Comparison of ENCODE assay signal across 8 cellular contexts in genomic region chr5:178232124-178232919, GRCh38. TPM values are rescaled to one million over a fixed set of nuclear protein-coding genes. Genes with fewer than 3 reads are reported as not detected.
DNase-seq lines count a peak whose midpoint lies in the region; ATAC-seq and TF ChIP-seq lines count a peak whose summit lies in the region.

TSS of gene PHYKPL (minus strand) at chr5:178232802. CDS start at chr5:178232550, 252 bp downstream.

- H3K4me1 ChIP-seq in HUES64 (ENCODE audit: insufficient read depth, low read length) (peaks cover 5% of the 10 kb centered on the region; the same call in 1 of the 2 replicates), cardiac muscle cell (ENCODE audit: low read depth) (peaks cover 8% of the 10 kb centered on the region), urinary bladder (ENCODE audit: insufficient read depth) (no peaks in the 10 kb centered on the region)

- DNase-seq in ELF-1 (ENCODE audit: low read depth, low spot score) (peak; percentile 74), SW480 (ENCODE audit: low spot score) (peak; percentile 75), cardiac muscle cell (ENCODE audit: low read depth in 1 of 2, low spot score in 1 of 2) (peak; percentile 82 to 85), pons (ENCODE audit: low spot score) (peak; percentile 43)
- DNase-seq in activated naive CD8-positive, alpha-beta T cell treated with anti-CD3 and anti-CD28 coated beads, Interleukin-2, amount 50 U/mL, for 24 hours = peak; percentile 74

- peak within 1 kb of the TSS; percentile 95 for H3K27ac Mint-ChIP-seq in activated naive CD8-positive, alpha-beta T cell treated with anti-CD3 and anti-CD28 coated beads, Interleukin-2, amount 50 U/mL, for 24 hours

- TF ChIP-seq CTCF in cardiac muscle cell (IDR thresholded peaks at IDR 0.05; ENCODE audit: low read depth, low read length) = peak; percentile 11

- H3K4me3 Mint-ChIP-seq in activated naive CD8-positive, alpha-beta T cell treated with anti-CD3 and anti-CD28 coated beads, Interleukin-2, amount 50 U/mL, for 24 hours = peak within 1 kb of the TSS; percentile 88

- H3K9me3 ChIP-seq in HUES64 (ENCODE audit: insufficient read depth, low read depth, low read length) (no peaks in the 10 kb centered on the region), cardiac muscle cell (ENCODE audit: low read depth) (no peaks in the 10 kb centered on the region)

- peak; percentile 75 for ATAC-seq in GM21447 (IDR thresholded peaks at IDR 0.05; ENCODE audit: unreplicated experiment)
- peak; percentile 65 for ATAC-seq in activated naive CD8-positive, alpha-beta T cell treated with anti-CD3 and anti-CD28 coated beads, Interleukin-2, amount 50 U/mL, for 24 hours

- peak within 1 kb of the TSS; percentile 66 for H3K4me3 ChIP-seq in HUES64 (ENCODE audit: low read length)
- peak within 1 kb of the TSS; percentile 63 for H3K4me3 ChIP-seq in cardiac muscle cell
- H3K4me3 ChIP-seq in urinary bladder (ENCODE audit: low read depth, low read length) = peak within 1 kb of the TSS; percentile 74

- peaks cover 57% of the 10 kb centered on the region for H3K4me1 Mint-ChIP-seq in activated naive CD8-positive, alpha-beta T cell treated with anti-CD3 and anti-CD28 coated beads, Interleukin-2, amount 50 U/mL, for 24 hours

- peaks cover 39% of the 10 kb centered on the region for H3K36me3 ChIP-seq in HUES64 (ENCODE audit: insufficient read depth, low read length)
- no peaks in the 10 kb centered on the region for H3K36me3 ChIP-seq in cardiac muscle cell
- H3K36me3 ChIP-seq in urinary bladder (ENCODE audit: insufficient read depth) = peaks cover 1% of the 10 kb centered on the region

- H3K9me3 Mint-ChIP-seq in activated naive CD8-positive, alpha-beta T cell treated with anti-CD3 and anti-CD28 coated beads, Interleukin-2, amount 50 U/mL, for 24 hours = no peaks in the 10 kb centered on the region

- H3K36me3 Mint-ChIP-seq in activated naive CD8-positive, alpha-beta T cell treated with anti-CD3 and anti-CD28 coated beads, Interleukin-2, amount 50 U/mL, for 24 hours (ENCODE audit: low read depth) = peaks cover 42% of the 10 kb centered on the region

- peak within 1 kb of the TSS; percentile 83 for H3K27ac ChIP-seq in HUES64 (ENCODE audit: low read depth, low read length)
- peak within 1 kb of the TSS; percentile 87 for H3K27ac ChIP-seq in cardiac muscle cell
- H3K27ac ChIP-seq in urinary bladder (ENCODE audit: low read depth) = peak within 1 kb of the TSS; percentile 94

- H3K9ac ChIP-seq in HUES64 (ENCODE audit: low read depth, low read length) = peak within 1 kb of the TSS; percentile 83

- WGBS in HUES64 = under 1% methylated on average over 102 of the region's 102 CpGs
- under 1% methylated on average over 102 of the region's 102 CpGs for WGBS in urinary bladder

- no peaks in the 10 kb centered on the region for H3K27me3 Mint-ChIP-seq in activated naive CD8-positive, alpha-beta T cell treated with anti-CD3 and anti-CD28 coated beads, Interleukin-2, amount 50 U/mL, for 24 hours

- H3K27me3 ChIP-seq in HUES64 (ENCODE audit: insufficient read depth, low read length) (no peaks in the 10 kb centered on the region), cardiac muscle cell (no peaks in the 10 kb centered on the region)

RNA-seq across cellular contexts. Expression of gene PHYKPL, which starts in this region (rescaled TPM):
- polyA plus RNA-seq in HUES64 (2013, experiment 1 of 2) = 12.5 TPM
- polyA plus RNA-seq in HUES64 (2013, experiment 2 of 2) = 13.5 TPM
- 26.4 and 57.0 TPM in 2 replicates for total RNA-seq in cardiac muscle cell
- polyA plus RNA-seq in cardiac muscle cell = 58.7 and 75.2 TPM in 2 replicates
- total RNA-seq in urinary bladder = 49.1 TPM
- polyA plus RNA-seq in urinary bladder = 40.3 TPM

Comparison
In these comparisons a context has a peak if more than half of its experiments do, and no peak if none do; other contexts are left out.
1. Peak in every context shown above with its lines: DNase-seq, ATAC-seq, H3K4me3 ChIP-seq and H3K27ac ChIP-seq.